ENCODE assay signal across 15 cellular contexts in genomic region chr1:184535191-184535970, GRCh38.
DNase-seq lines count a peak whose midpoint lies in the region; ATAC-seq, FAIRE-seq and TF ChIP-seq lines count a peak whose summit lies in the region.
"Had no signal": no experiment of that assay in that cellular context is flagged by ENCODE, and none has a peak within 500 bp of the region (broad histone marks: within the 10 kb centered on the region; RNA-seq: fewer than 3 reads in every experiment).

No MANE protein-coding gene starts in this region.

- H3K79me2 ChIP-seq in astrocyte (ENCODE audit: insufficient read depth, low read length): no peaks in the 10 kb centered on the region

- H3K27me3 ChIP-seq in astrocyte (ENCODE audit: insufficient read depth, low read length) (no peaks in the 10 kb centered on the region), upper lobe of right lung (no peaks in the 10 kb centered on the region)

- no peaks in the 10 kb centered on the region for H3K9me3 Mint-ChIP-seq in astrocyte (ENCODE audit: unreplicated experiment)
- peaks cover 17% of the 10 kb centered on the region for H3K9me3 Mint-ChIP-seq in natural killer cell treated with Interleukin-12 subunit alpha and Interleukin-12 subunit beta and Interleukin-15 and Interleukin-18, amount 100 ng/mL, for 72 hours

- no peaks in the 10 kb centered on the region for H3K4me1 Mint-ChIP-seq in astrocyte (ENCODE audit: low read depth, unreplicated experiment)
- H3K4me1 Mint-ChIP-seq in natural killer cell treated with Interleukin-12 subunit alpha and Interleukin-12 subunit beta and Interleukin-15 and Interleukin-18, amount 100 ng/mL, for 72 hours (ENCODE audit: low read depth in 2 of 2): peaks cover 62 to 63% of the 10 kb centered on the region in 2 donors

- no peaks in the 10 kb centered on the region for H3K36me3 Mint-ChIP-seq in astrocyte (ENCODE audit: low read depth, unreplicated experiment)
- H3K36me3 Mint-ChIP-seq in natural killer cell treated with Interleukin-12 subunit alpha and Interleukin-12 subunit beta and Interleukin-15 and Interleukin-18, amount 100 ng/mL, for 72 hours: peaks cover 50% of the 10 kb centered on the region

- H3K36me3 ChIP-seq in astrocyte (ENCODE audit: insufficient read depth, low read length) (no peaks in the 10 kb centered on the region), upper lobe of right lung (no peaks in the 10 kb centered on the region)

- ATAC-seq in natural killer cell treated with Interleukin-12 subunit alpha and Interleukin-12 subunit beta and Interleukin-15 and Interleukin-18, amount 100 ng/mL, for 72 hours: no peak
- ATAC-seq in upper lobe of right lung (peak; percentile 34), GM18873 (IDR thresholded peaks at IDR 0.05; ENCODE audit: low FRiP score, unreplicated experiment) (no peak)
- ATAC-seq: HCT116, K562, Panc1 had no signal

- no peaks in the 10 kb centered on the region for H4K20me1 ChIP-seq in astrocyte (ENCODE audit: insufficient read depth, low read length)

- H3K27me3 Mint-ChIP-seq in astrocyte (ENCODE audit: low read depth, unreplicated experiment): no peaks in the 10 kb centered on the region
- no peaks in the 10 kb centered on the region for H3K27me3 Mint-ChIP-seq in natural killer cell treated with Interleukin-12 subunit alpha and Interleukin-12 subunit beta and Interleukin-15 and Interleukin-18, amount 100 ng/mL, for 72 hours

- H3K27ac ChIP-seq in astrocyte (ENCODE audit: low read depth, low read length) (no peak overlapping the region), upper lobe of right lung (peak overlapping the region; percentile 71)

- no peak overlapping the region for H3K4me3 Mint-ChIP-seq in astrocyte (ENCODE audit: unreplicated experiment)
- no peak overlapping the region for H3K4me3 Mint-ChIP-seq in natural killer cell treated with Interleukin-12 subunit alpha and Interleukin-12 subunit beta and Interleukin-15 and Interleukin-18, amount 100 ng/mL, for 72 hours

- H2AFZ ChIP-seq in astrocyte (ENCODE audit: low read depth, low read length): no peak overlapping the region

- no peak for TF ChIP-seq CTCF in astrocyte (IDR thresholded peaks at IDR 0.05; ENCODE audit: insufficient read depth, low read depth, low read length)
- no peak for TF ChIP-seq CTCF in upper lobe of right lung (IDR thresholded peaks at IDR 0.05)

- peak; percentile 85 for FAIRE-seq in astrocyte (lab: Jason Lieb, UNC)
- FAIRE-seq: K562 had no signal

- intact Hi-C loops in upper lobe of right lung (cut with DNase I): no loop called here

- H3K9me3 ChIP-seq in astrocyte (ENCODE audit: insufficient read depth, low read depth, low read length): no peaks in the 10 kb centered on the region
- no peaks in the 10 kb centered on the region for H3K9me3 ChIP-seq in upper lobe of right lung

- H3K4me3 ChIP-seq in astrocyte (ENCODE audit: insufficient read depth, low read depth, low read length): no peak overlapping the region
- no peak overlapping the region for H3K4me3 ChIP-seq in upper lobe of right lung
- H3K4me3 ChIP-seq: K562 had no signal

- H3K9ac ChIP-seq in astrocyte (ENCODE audit: low read length): no peak overlapping the region

- H3K4me2 ChIP-seq in astrocyte (ENCODE audit: low read length): no peak overlapping the region

- DNase-seq in astrocyte (ENCODE audit: low read depth) (peak; percentile 10), foreskin melanocyte (peak; percentile 29), upper lobe of right lung (no peak), middle frontal gyrus (ENCODE audit: extremely low spot score, low spot score) (no peak), Kasumi-1 (lab: John Stamatoyannopoulos, UW) (no peak), NCI-H1694 treated with DMSO at 0.1 percent for 48 hours (lab: John Stamatoyannopoulos, UW) (no peak)
- no peak for DNase-seq in natural killer cell treated with Interleukin-12 subunit alpha and Interleukin-12 subunit beta and Interleukin-15 and Interleukin-18, amount 100 ng/mL, for 72 hours (ENCODE audit: low spot score)
- DNase-seq: DMS 273 treated with DMSO at 0.1 percent for 48 hours, kidney glomerular epithelial cell, NCI-H2171, T-helper 9 cell had no signal

- no peaks in the 10 kb centered on the region for H3K4me1 ChIP-seq in astrocyte (ENCODE audit: insufficient read depth, low read length)
- H3K4me1 ChIP-seq in upper lobe of right lung: peaks cover 21% of the 10 kb centered on the region

- H3K27ac Mint-ChIP-seq in astrocyte (ENCODE audit: unreplicated experiment): no peak overlapping the region
- H3K27ac Mint-ChIP-seq in natural killer cell treated with Interleukin-12 subunit alpha and Interleukin-12 subunit beta and Interleukin-15 and Interleukin-18, amount 100 ng/mL, for 72 hours: peak overlapping the region; percentile 62 to 92

Comparison
In these comparisons a context has a peak if more than half of its experiments do, and no peak if none do; other contexts are left out.
1. DNase-seq: peak in astrocyte (single experiment) and foreskin melanocyte (single experiment); none in natural killer cell treated with Interleukin-12 subunit alpha and Interleukin-12 subunit beta and Interleukin-15 and Interleukin-18, amount 100 ng/mL, for 72 hours (single experiment), upper lobe of right lung (single experiment), middle frontal gyrus (single experiment), Kasumi-1 (0 of 2) and NCI-H1694 treated with DMSO at 0.1 percent for 48 hours (single experiment).